ENCODE assay signal across 15 cellular contexts in genomic region chr3:41363830-41364523, GRCh38.
"Had no signal": no experiment of that assay in that cellular context is flagged by ENCODE, and none has a peak within 500 bp of the region (broad histone marks: within the 10 kb centered on the region; RNA-seq: fewer than 3 reads in every experiment).

No MANE protein-coding gene starts in this region.

- H3K4me1 ChIP-seq: breast epithelium, pancreas, transverse colon had no signal

- H3K27me3 Mint-ChIP-seq: activated CD4-positive, alpha-beta memory T cell treated with anti-CD3 and anti-CD28 coated beads, Interleukin-2, amount 10 ng/mL, durations not matched to agents 7 days and 5 days; stimulated activated naive B cell treated with anti-CD40 and anti-IgM and Interleukin-4, amounts not matched to agents 10 μg/mL and 1 μg/mL and 100 μg/mL, for 72 hours had no signal

- H3K36me3 ChIP-seq: breast epithelium, heart left ventricle, pancreas, transverse colon had no signal

- H3K9me3 Mint-ChIP-seq: neural crest cell; T-helper 1 cell treated with Interleukin-12 subunit alpha and Interleukin-12 subunit beta and Interleukin-4 antibody, amounts not matched to agents 30 μg/mL and 1 μg/mL, for 36 hours had no signal

- H3K4me3 Mint-ChIP-seq: activated CD4-positive, alpha-beta memory T cell treated with anti-CD3 and anti-CD28 coated beads, Interleukin-2, amount 10 ng/mL, durations not matched to agents 7 days and 5 days; activated T-cell treated with anti-CD3 and anti-CD28 coated beads, Interleukin-2, amount 50 U/mL, for 72 hours; neural crest cell; stimulated activated naive B cell treated with anti-CD40 and anti-IgM and Interleukin-4, amounts not matched to agents 10 μg/mL and 1 μg/mL and 100 μg/mL, for 72 hours; T-helper 1 cell treated with Interleukin-12 subunit alpha and Interleukin-12 subunit beta and Interleukin-4 antibody, amounts not matched to agents 30 μg/mL and 1 μg/mL, for 36 hours had no signal

- H3K27ac ChIP-seq: breast epithelium, dorsolateral prefrontal cortex, foreskin keratinocyte, heart left ventricle, transverse colon had no signal

- H3K4me3 ChIP-seq: breast epithelium, dorsolateral prefrontal cortex, heart left ventricle, pancreas, skin epidermis, transverse colon had no signal

- DNase-seq: activated CD4-positive, alpha-beta memory T cell treated with anti-CD3 and anti-CD28 coated beads, Interleukin-2, amount 10 ng/mL, durations not matched to agents 7 days and 5 days; activated CD4-positive, alpha-beta T cell treated with anti-CD3 and anti-CD28 coated beads for 1 hour; activated CD8-positive, alpha-beta memory T cell treated with anti-CD3 and anti-CD28 coated beads, Interleukin-2, amount 50 U/mL, for 4 hours; activated T-cell treated with anti-CD3 and anti-CD28 coated beads, Interleukin-2, amount 50 U/mL, for 72 hours; aorta; dorsolateral prefrontal cortex; heart left ventricle; pancreas; stimulated activated naive B cell treated with anti-CD40 and anti-IgM and Interleukin-4, amounts not matched to agents 10 μg/mL and 1 μg/mL and 100 μg/mL, for 72 hours; transverse colon had no signal

- H3K27me3 ChIP-seq: breast epithelium, dorsolateral prefrontal cortex, foreskin keratinocyte, heart left ventricle, pancreas, transverse colon had no signal

- H3K9me3 ChIP-seq: breast epithelium, heart left ventricle, pancreas, transverse colon had no signal

- H3K27ac Mint-ChIP-seq: activated CD4-positive, alpha-beta memory T cell treated with anti-CD3 and anti-CD28 coated beads, Interleukin-2, amount 10 ng/mL, durations not matched to agents 7 days and 5 days; activated T-cell treated with anti-CD3 and anti-CD28 coated beads, Interleukin-2, amount 50 U/mL, for 72 hours; stimulated activated naive B cell treated with anti-CD40 and anti-IgM and Interleukin-4, amounts not matched to agents 10 μg/mL and 1 μg/mL and 100 μg/mL, for 72 hours; T-helper 1 cell treated with Interleukin-12 subunit alpha and Interleukin-12 subunit beta and Interleukin-4 antibody, amounts not matched to agents 30 μg/mL and 1 μg/mL, for 36 hours had no signal

- ATAC-seq: activated T-cell treated with anti-CD3 and anti-CD28 coated beads, Interleukin-2, amount 50 U/mL, for 72 hours; heart left ventricle; stimulated activated naive B cell treated with anti-CD40 and anti-IgM and Interleukin-4, amounts not matched to agents 10 μg/mL and 1 μg/mL and 100 μg/mL, for 72 hours had no signal

- H3K4me1 Mint-ChIP-seq: activated CD4-positive, alpha-beta memory T cell treated with anti-CD3 and anti-CD28 coated beads, Interleukin-2, amount 10 ng/mL, durations not matched to agents 7 days and 5 days; stimulated activated naive B cell treated with anti-CD40 and anti-IgM and Interleukin-4, amounts not matched to agents 10 μg/mL and 1 μg/mL and 100 μg/mL, for 72 hours had no signal
